In genomic region chr17:79130536-79131273, GRCh38 we compare ENCODE assay signal across 2 cellular contexts.
TF ChIP-seq lines count a peak whose summit lies in the region.

No MANE protein-coding gene starts in this region.

TF ChIP-seq in A549, 52 proteins besides CTCF, POLR2A, EP300 and RAD21:
- TF ChIP-seq TP53 (CRISPR knock-in tag; IDR thresholded peaks at IDR 0.05): no peak
- no peak for TF ChIP-seq ZFP36 (IDR thresholded peaks at IDR 0.05; ENCODE audit: borderline replicate concordance, partially characterized antibody)
- no peak for TF ChIP-seq POLR2AphosphoS2 (conservative IDR thresholded peaks at IDR 0.05; ENCODE audit: low read length)
- TF ChIP-seq, protein P1, sequence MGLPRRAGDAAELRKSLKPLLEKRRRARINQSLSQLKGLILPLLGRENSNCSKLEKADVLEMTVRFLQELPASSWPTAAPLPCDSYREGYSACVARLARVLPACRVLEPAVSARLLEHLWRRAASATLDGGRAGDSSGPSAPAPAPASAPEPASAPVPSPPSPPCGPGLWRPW (IDR thresholded peaks at IDR 0.05): no peak
- no peak for TF ChIP-seq TFCP2L1 (CRISPR knock-in tag; IDR thresholded peaks at IDR 0.05)
- TF ChIP-seq HDAC2 (IDR thresholded peaks at IDR 0.05): no peak
- TF ChIP-seq FOXS1 (CRISPR knock-in tag; IDR thresholded peaks at IDR 0.05): no peak
- no peak for TF ChIP-seq CHD2 (IDR thresholded peaks at IDR 0.05; ENCODE audit: low read length, partially characterized antibody)
- TF ChIP-seq FOSB (CRISPR knock-in tag; IDR thresholded peaks at IDR 0.05): no peak
- no peak for TF ChIP-seq MAX (IDR thresholded peaks at IDR 0.05)
- no peak for TF ChIP-seq REST (IDR thresholded peaks at IDR 0.05)
- TF ChIP-seq JUNB (IDR thresholded peaks at IDR 0.05): no peak
- no peak for TF ChIP-seq SREBF2 (IDR thresholded peaks at IDR 0.05)

TF ChIP-seq in H1, 55 proteins besides CTCF, POLR2A, EP300 and RAD21:
- no peak for TF ChIP-seq NRF1 (IDR thresholded peaks at IDR 0.05; ENCODE audit: low read depth, low read length)
- no peak for TF ChIP-seq CHD2 (IDR thresholded peaks at IDR 0.05; ENCODE audit: low read length)
- no peak for TF ChIP-seq RNF2 (IDR thresholded peaks at IDR 0.05; ENCODE audit: borderline replicate concordance, low read depth, low read length, missing control alignments, poor library complexity, severe bottlenecking)
- no peak for TF ChIP-seq CBX5 (IDR thresholded peaks at IDR 0.05; ENCODE audit: low read depth, low read length)
- no peak for TF ChIP-seq BACH1 (IDR thresholded peaks at IDR 0.05; ENCODE audit: low read length)
- no peak for TF ChIP-seq CREB1 (IDR thresholded peaks at IDR 0.05)
- TF ChIP-seq, protein P2, sequence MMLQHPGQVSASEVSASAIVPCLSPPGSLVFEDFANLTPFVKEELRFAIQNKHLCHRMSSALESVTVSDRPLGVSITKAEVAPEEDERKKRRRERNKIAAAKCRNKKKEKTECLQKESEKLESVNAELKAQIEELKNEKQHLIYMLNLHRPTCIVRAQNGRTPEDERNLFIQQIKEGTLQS (IDR thresholded peaks at IDR 0.05; ENCODE audit: insufficient read depth, low read depth, low read length): no peak
- TF ChIP-seq SAP30 (IDR thresholded peaks at IDR 0.05; ENCODE audit: insufficient read depth, insufficient replicate concordance, low read length): no peak
- TF ChIP-seq KDM1A (IDR thresholded peaks at IDR 0.05; ENCODE audit: borderline replicate concordance, low read length): no peak
TF ChIP-seq in H1: peak in this region for 0.
